1 cellular context compared by ENCODE assay signal in genomic region chr6:128519132-128519930, GRCh38.
TF ChIP-seq lines count a peak whose summit lies in the region.

No MANE protein-coding gene starts in this region.

TF ChIP-seq in HepG2, 621 proteins besides CTCF, POLR2A, EP300 and RAD21 (continued from another document and continues in another):
- TF ChIP-seq ZNF574 (CRISPR knock-in tag; IDR thresholded peaks at IDR 0.05), result peak; percentile 77; the same call in 1 of the 2 replicates
- TF ChIP-seq ATF3 (CRISPR knock-in tag; IDR thresholded peaks at IDR 0.05), result no peak
- no peak for TF ChIP-seq ZNF816 (CRISPR knock-in tag; IDR thresholded peaks at IDR 0.05; ENCODE audit: borderline replicate concordance)
- no peak for TF ChIP-seq GPBP1L1 (CRISPR knock-in tag; IDR thresholded peaks at IDR 0.05)
- peak; percentile 45; the same call in 1 of the 2 replicates for TF ChIP-seq SOX5 (CRISPR knock-in tag; IDR thresholded peaks at IDR 0.05; ENCODE audit: borderline replicate concordance)
- TF ChIP-seq ZNF790 (CRISPR knock-in tag; IDR thresholded peaks at IDR 0.05; ENCODE audit: borderline replicate concordance), result no peak
- TF ChIP-seq ZNF451 (CRISPR knock-in tag; IDR thresholded peaks at IDR 0.05), result peak; percentile 91; the same call in 1 of the 2 replicates
- TF ChIP-seq FIP1L1 (IDR thresholded peaks at IDR 0.05; ENCODE audit: borderline replicate concordance, insufficient read depth, low read depth, low read length), result no peak
- peak; percentile 66 for TF ChIP-seq POGK (CRISPR knock-in tag; conservative IDR thresholded peaks at IDR 0.05)
- no peak for TF ChIP-seq BHLHE40 (IDR thresholded peaks at IDR 0.05; ENCODE audit: low read length)
- TF ChIP-seq ZNF3 (CRISPR knock-in tag; IDR thresholded peaks at IDR 0.05), result no peak
- TF ChIP-seq RXRB (CRISPR knock-in tag; IDR thresholded peaks at IDR 0.05; ENCODE audit: borderline replicate concordance), result peak; percentile 56; the same call in 1 of the 2 replicates
- TF ChIP-seq ZMAT5 (CRISPR knock-in tag; IDR thresholded peaks at IDR 0.05; ENCODE audit: borderline replicate concordance, low read depth), result no peak
- peak; percentile 84 for TF ChIP-seq ZNF280D (CRISPR knock-in tag; IDR thresholded peaks at IDR 0.05)
- no peak for TF ChIP-seq RORA (CRISPR knock-in tag; IDR thresholded peaks at IDR 0.05)
- TF ChIP-seq HNF4A (CRISPR knock-in tag; IDR thresholded peaks at IDR 0.05), result peak; percentile 41
- no peak; the same call in none of the 2 replicates for TF ChIP-seq ZNF512B (CRISPR knock-in tag; IDR thresholded peaks at IDR 0.05; ENCODE audit: borderline replicate concordance)
- TF ChIP-seq THYN1 (CRISPR knock-in tag; IDR thresholded peaks at IDR 0.05; ENCODE audit: borderline replicate concordance, low read depth), result no peak
- no peak for TF ChIP-seq SIX4 (CRISPR knock-in tag; IDR thresholded peaks at IDR 0.05)
- peak; percentile 81 for TF ChIP-seq SP5 (CRISPR knock-in tag; IDR thresholded peaks at IDR 0.05; ENCODE audit: borderline replicate concordance, low read depth)
- TF ChIP-seq HMG20A (CRISPR knock-in tag; IDR thresholded peaks at IDR 0.05; ENCODE audit: borderline replicate concordance), result peak; percentile 21; the same call in 1 of the 2 replicates
- TF ChIP-seq ATF7 (IDR thresholded peaks at IDR 0.05), result no peak
- no peak for TF ChIP-seq ATF7 (CRISPR knock-in tag; IDR thresholded peaks at IDR 0.05)
- TF ChIP-seq FOXO1 (CRISPR knock-in tag; IDR thresholded peaks at IDR 0.05), result peak; percentile 4; the same call in 1 of the 2 replicates
- peak; percentile 81; the same call in 1 of the 2 replicates for TF ChIP-seq ZNF160 (CRISPR knock-in tag; IDR thresholded peaks at IDR 0.05)
- TF ChIP-seq ZNF337 (CRISPR knock-in tag; IDR thresholded peaks at IDR 0.05; ENCODE audit: borderline replicate concordance, low read depth), result 0 out of 2 replicates have a peak, but pooled peaks have one; percentile 30
- peak; percentile 47 for TF ChIP-seq SRSF1 (optimal IDR thresholded peaks at IDR 0.05; ENCODE audit: low read depth, low read length)
- 0 out of 2 replicates have a peak, but pooled peaks have one; percentile 53 for TF ChIP-seq HOXA5 (CRISPR knock-in tag; IDR thresholded peaks at IDR 0.05)
- peak; percentile 27; the same call in 1 of the 2 replicates for TF ChIP-seq IKZF5 (CRISPR knock-in tag; IDR thresholded peaks at IDR 0.05)
- no peak for TF ChIP-seq NR2C2 (CRISPR knock-in tag; IDR thresholded peaks at IDR 0.05; ENCODE audit: borderline replicate concordance)
- 0 out of 2 replicates have a peak, but pooled peaks have one; percentile 18 for TF ChIP-seq ZNF777 (CRISPR knock-in tag; IDR thresholded peaks at IDR 0.05)
- no peak for TF ChIP-seq SYNCRIP (IDR thresholded peaks at IDR 0.05; ENCODE audit: insufficient read depth, low read depth, low read length)
- no peak for TF ChIP-seq SMARCE1 (IDR thresholded peaks at IDR 0.05; ENCODE audit: borderline replicate concordance)
- no peak for TF ChIP-seq FLYWCH1 (CRISPR knock-in tag; IDR thresholded peaks at IDR 0.05)
- peak; percentile 77 for TF ChIP-seq PATZ1 (CRISPR knock-in tag; IDR thresholded peaks at IDR 0.05)
- TF ChIP-seq MXD3 (CRISPR knock-in tag; IDR thresholded peaks at IDR 0.05), result peak; percentile 20
- peak; percentile 38 for TF ChIP-seq ZNF883 (CRISPR knock-in tag; IDR thresholded peaks at IDR 0.05; ENCODE audit: not compliant biosample characterization)
- TF ChIP-seq NFIC (IDR thresholded peaks at IDR 0.05; ENCODE audit: low read length), result 0 out of 2 replicates have a peak, but pooled peaks have one; percentile 4
- TF ChIP-seq MAFF (IDR thresholded peaks at IDR 0.05; ENCODE audit: low read depth, low read length), result no peak
- TF ChIP-seq POLR2AphosphoS5 (IDR thresholded peaks at IDR 0.05; ENCODE audit: low read depth, low read length), result peak; percentile 46; the same call in 1 of the 2 replicates
- no peak for TF ChIP-seq ZNF260 (CRISPR knock-in tag; IDR thresholded peaks at IDR 0.05; ENCODE audit: borderline replicate concordance, low read depth)
- no peak for TF ChIP-seq JUND (CRISPR knock-in tag; IDR thresholded peaks at IDR 0.05)
- peak; percentile 17; the same call in 1 of the 2 replicates for TF ChIP-seq KLF6 (CRISPR knock-in tag; IDR thresholded peaks at IDR 0.05)
- TF ChIP-seq ZGPAT (CRISPR knock-in tag; IDR thresholded peaks at IDR 0.05), result peak; percentile 59; the same call in 1 of the 2 replicates
- no peak for TF ChIP-seq ZNF563 (CRISPR knock-in tag; IDR thresholded peaks at IDR 0.05)
- 0 out of 2 replicates have a peak, but pooled peaks have one; percentile 37 for TF ChIP-seq HDAC6 (IDR thresholded peaks at IDR 0.05; ENCODE audit: low read depth, low read length)
